8 cellular contexts compared by ENCODE assay signal in the genomic region with DNA sequence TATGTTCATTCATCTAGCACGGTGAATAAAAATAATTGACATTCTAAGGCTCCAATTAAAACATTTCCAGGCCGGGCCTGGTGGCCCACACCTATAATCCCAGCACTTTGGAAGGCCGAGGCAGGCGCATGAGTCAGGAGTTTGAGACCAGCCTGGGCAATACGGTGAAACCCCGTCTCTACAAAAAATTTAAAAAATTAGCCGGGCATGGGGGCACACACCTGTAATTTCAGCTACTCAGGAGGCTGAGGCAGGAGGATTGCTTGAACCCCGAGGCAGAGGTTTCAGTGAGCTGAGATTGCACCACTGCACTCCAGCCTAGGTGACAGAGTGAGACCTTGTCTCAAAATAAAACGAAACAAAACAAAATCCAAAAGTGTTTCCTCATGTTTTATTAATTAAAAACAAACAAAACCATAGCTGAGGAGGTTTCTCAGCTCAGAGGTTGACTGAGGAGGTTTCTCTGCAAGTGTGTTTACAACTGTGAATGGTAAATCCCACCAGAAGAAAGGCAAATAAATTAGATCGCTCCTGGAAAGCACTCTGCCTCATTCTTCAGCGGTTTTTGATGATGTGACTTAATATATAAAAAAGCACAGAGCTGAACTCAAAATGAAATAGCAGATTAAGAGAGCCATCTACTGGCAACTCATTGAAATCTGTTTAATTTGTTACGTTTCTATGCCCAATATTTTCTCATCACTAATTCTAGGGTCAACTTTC. TPM values are rescaled to one million over a fixed set of nuclear protein-coding genes. Genes with fewer than 3 reads are reported as not detected.
DNase-seq lines count a peak whose midpoint lies in the region; ATAC-seq and TF ChIP-seq lines count a peak whose summit lies in the region.

No MANE protein-coding gene starts in this region.

- TF ChIP-seq CTCF in cardiac fibroblast (IDR thresholded peaks at IDR 0.05; ENCODE audit: low read depth, low read length) (peak; percentile 39), right lobe of liver (IDR thresholded peaks at IDR 0.05) (peak; percentile 57 to 68 (median 60))

- no peak overlapping the region for H3K27ac ChIP-seq in BLaER1 treated with 17β-estradiol and CSF1 and Interleukin-3, amounts not matched to agents 10 nM and 100 nM
- H3K27ac ChIP-seq in right lobe of liver = peak overlapping the region in 2 of 3 donors; percentile 28 to 46

- no peaks in the 10 kb centered on the region for H3K36me3 ChIP-seq in BLaER1 treated with 17β-estradiol and CSF1 and Interleukin-3, amounts not matched to agents 10 nM and 100 nM
- H3K36me3 ChIP-seq in H7 (replicated peaks; ENCODE audit: control insufficient read depth, insufficient read depth, low read length) = no peaks in the 10 kb centered on the region
- H3K36me3 ChIP-seq in right lobe of liver = no peaks in the 10 kb centered on the region

- no peak overlapping the region for H3K4me3 ChIP-seq in BLaER1 treated with 17β-estradiol and CSF1 and Interleukin-3, amounts not matched to agents 10 nM and 100 nM
- H3K4me3 ChIP-seq in H7 (ENCODE audit: insufficient read depth, low read depth, low read length) = no peak overlapping the region
- peak overlapping the region in 1 of 2 donors; percentile 7 for H3K4me3 ChIP-seq in cardiac fibroblast (replicated peaks in 1 of 2; ENCODE audit: low read depth in 2 of 2, low read length in 2 of 2)
- peak overlapping the region in 1 of 3 donors; percentile 13 for H3K4me3 ChIP-seq in right lobe of liver

- H4K20me1 ChIP-seq in BLaER1 treated with 17β-estradiol and CSF1 and Interleukin-3, amounts not matched to agents 10 nM and 100 nM = no peaks in the 10 kb centered on the region

- 61% methylated on average over 12 of the region's 12 CpGs for WGBS in right lobe of liver (ENCODE audit: insufficient coverage, low coverage, low lambda C conversion rate, missing lambda C conversion rate)

- ATAC-seq in right lobe of liver (peak; percentile 84 to 94 (median 90)), HG03442 (IDR thresholded peaks at IDR 0.05; ENCODE audit: unreplicated experiment) (no peak), HG03457 (IDR thresholded peaks at IDR 0.05; ENCODE audit: unreplicated experiment) (no peak)

- intact Hi-C loops in right lobe of liver (cut with DNase I) = no loop called here

- H3K9me3 ChIP-seq in BLaER1 treated with 17β-estradiol and CSF1 and Interleukin-3, amounts not matched to agents 10 nM and 100 nM (replicated peaks in 1 of 11) = peaks cover 0 to 4% (median 0%) of the 10 kb centered on the region in 11 experiments; a peak in 2 of 22 replicates
- no peaks in the 10 kb centered on the region for H3K9me3 ChIP-seq in right lobe of liver

- TF ChIP-seq POLR2A in right lobe of liver (IDR thresholded peaks at IDR 0.05) = no peak

- H3K9ac ChIP-seq in BLaER1 treated with 17β-estradiol and CSF1 and Interleukin-3, amounts not matched to agents 10 nM and 100 nM = peak overlapping the region in 3 of 11 experiments; percentile 9 to 63 (median 34); a peak in 1 of 22 replicates

- DNase-seq in H7 (peak; percentile 19), NCI-H526 treated with DMSO at 0.1 percent for 48 hours (lab: John Stamatoyannopoulos, UW) (peak; percentile 44), cardiac fibroblast (ENCODE audit: low read depth in 2 of 2) (peak; percentile 76 to 77), right lobe of liver (no peak)
- DNase-seq in stimulated activated CD4-positive, alpha-beta T cell treated with anti-CD3 and anti-CD28 coated beads, Interleukin-2, amount 100 ng/mL, for 24 hours = no peak

- peak overlapping the region in 6 of 11 experiments; percentile 10 to 37 (median 24); a peak in 8 of 22 replicates for H3K4me2 ChIP-seq in BLaER1 treated with 17β-estradiol and CSF1 and Interleukin-3, amounts not matched to agents 10 nM and 100 nM

- H3K4me1 ChIP-seq in BLaER1 treated with 17β-estradiol and CSF1 and Interleukin-3, amounts not matched to agents 10 nM and 100 nM = no peaks in the 10 kb centered on the region; a peak in 1 of 20 replicates
- peaks cover 0 to 18% (median 4%) of the 10 kb centered on the region in 4 donors for H3K4me1 ChIP-seq in right lobe of liver

- H3K27me3 ChIP-seq in BLaER1 treated with 17β-estradiol and CSF1 and Interleukin-3, amounts not matched to agents 10 nM and 100 nM = no peaks in the 10 kb centered on the region
- no peaks in the 10 kb centered on the region for H3K27me3 ChIP-seq in H7 (ENCODE audit: control insufficient read depth, insufficient read depth, low read length)
- H3K27me3 ChIP-seq in right lobe of liver = no peaks in the 10 kb centered on the region

RNA-seq across cellular contexts. Expression of a gene that starts 37.7 kb away (rescaled TPM):
- total RNA-seq in H7 (2014; rRNA removed; shearing (Covaris generic)) = 19.0 and 29.8 TPM in 2 replicates
- 10 to 100 TPM in 1 of 6 experiments, 1 to 10 TPM in 5; 3.8 to 10.1 (median 6.3) TPM for total RNA-seq in right lobe of liver

RNA-seq across cellular contexts. Expression of a gene that starts 58.1 kb away (rescaled TPM):
- total RNA-seq in H7 (2014; rRNA removed; shearing (Covaris generic)) = 40.9 and 44.0 TPM in 2 replicates
- 10 to 100 TPM; 14.1 to 28.4 (median 20.1) TPM for total RNA-seq in right lobe of liver

Comparison
In these comparisons a context has a peak if more than half of its experiments do, and no peak if none do; other contexts are left out.
1. H3K27ac ChIP-seq: peak in right lobe of liver (2 of 3); none in BLaER1 treated with 17β-estradiol and CSF1 and Interleukin-3, amounts not matched to agents 10 nM and 100 nM (0 of 11).
2. DNase-seq: peak in H7 (single experiment), NCI-H526 treated with DMSO at 0.1 percent for 48 hours (single experiment) and cardiac fibroblast (2 of 2); none in right lobe of liver (0 of 3) and stimulated activated CD4-positive, alpha-beta T cell treated with anti-CD3 and anti-CD28 coated beads, Interleukin-2, amount 100 ng/mL, for 24 hours (0 of 2).
3. ATAC-seq: peak in right lobe of liver (4 of 4); none in HG03442 (single experiment) and HG03457 (single experiment).